In the genomic region with DNA sequence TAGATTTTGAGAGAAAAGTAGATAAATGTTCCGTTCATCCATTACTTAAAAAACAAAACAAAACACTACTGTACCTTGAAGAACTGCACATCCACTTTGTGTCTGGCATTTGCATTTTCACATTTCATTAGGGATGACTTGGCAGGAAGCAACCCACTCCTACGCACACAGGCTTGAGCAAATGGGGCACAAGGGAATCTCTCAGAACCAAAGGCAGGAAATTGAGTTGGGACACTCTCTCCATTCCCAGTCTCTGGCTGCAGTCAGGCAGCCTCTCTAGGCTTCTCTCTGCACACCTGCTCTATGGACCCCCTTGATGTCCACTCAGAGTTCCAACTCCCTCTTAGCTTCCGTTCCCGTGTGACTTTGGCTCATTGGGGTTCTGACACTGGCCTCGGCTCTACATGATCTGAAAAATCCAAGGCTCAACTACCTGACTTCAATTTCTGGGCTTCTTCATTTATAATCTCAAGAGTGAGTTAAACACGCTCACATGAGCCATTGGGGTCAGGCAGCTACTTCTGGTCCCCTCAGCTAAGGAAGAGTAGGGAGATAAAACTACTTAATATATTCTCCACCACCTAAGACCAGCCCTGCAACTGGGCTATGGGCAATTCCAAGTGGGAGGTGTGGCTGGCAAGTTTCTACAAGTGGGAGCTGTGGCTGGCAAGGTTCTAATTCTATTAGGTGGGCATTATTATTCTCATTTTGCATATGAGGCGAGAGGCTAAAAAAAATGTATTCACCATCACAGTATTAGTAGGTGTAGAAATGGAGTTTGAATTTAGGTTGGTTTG, we compare ENCODE assay signal across 19 cellular contexts.
A peak's percentile ranks its signal among the peaks of the same experiment; 100 is the strongest.
DNase-seq lines count a peak whose midpoint lies in the region; ATAC-seq, FAIRE-seq and TF ChIP-seq lines count a peak whose summit lies in the region.
"Had no signal": no experiment of that assay in that cellular context is flagged by ENCODE, and none has a peak within 500 bp of the region (broad histone marks: within the 10 kb centered on the region; RNA-seq: fewer than 3 reads in every experiment).

No MANE protein-coding gene starts in this region.

- H3K4me3 ChIP-seq in heart left ventricle (no peak overlapping the region), left ventricle myocardium inferior (no peak overlapping the region), K562 (no peak overlapping the region), right atrium auricular region (no peak overlapping the region)
- H3K4me3 ChIP-seq: BLaER1 treated with 17β-estradiol and CSF1 and Interleukin-3, amounts not matched to agents 10 nM and 100 nM; PC-9; SJSA1 had no signal

- H3K27me3 ChIP-seq in heart left ventricle (peaks cover 0 to 12% (median 0%) of the 10 kb centered on the region in 9 donors), left ventricle myocardium inferior (ENCODE audit: low read depth) (peaks cover 65% of the 10 kb centered on the region), K562 (ENCODE audit: control insufficient read depth in 2 of 2, insufficient read depth in 2 of 2, low read length in 2 of 2) (peaks cover 10 to 53% of the 10 kb centered on the region in 2 experiments), right atrium auricular region (no peaks in the 10 kb centered on the region)
- H3K27me3 ChIP-seq: SJSA1 had no signal

- DNase-seq in heart left ventricle: no peak
- DNase-seq in left ventricle myocardium inferior: no peak
- no peak for DNase-seq in K562 (ENCODE audit: extremely low read depth in 1 of 4, low spot score in 3 of 4)
- DNase-seq in right atrium auricular region (ENCODE audit: low spot score): peak; percentile 28
- no peak for DNase-seq in NCI-H2029 treated with DMSO at 0.1 percent for 48 hours (lab: John Stamatoyannopoulos, UW)
- no peak for DNase-seq in chondrocyte (ENCODE audit: low spot score)
- no peak for DNase-seq in activated effector memory CD4-positive, alpha-beta T cell treated with anti-CD3 and anti-CD28 coated beads, Interleukin-2, amount 50 U/mL, for 16 hours
- DNase-seq: CD8-positive, alpha-beta T cell; DMS53; H7; NCI-H1436; NCI-H2029; NCI-H2171; NCI-H526; PC-9 had no signal

- H4K20me1 ChIP-seq in K562 (replicated peaks; ENCODE audit: control insufficient read depth, insufficient read depth, low read length): no peaks in the 10 kb centered on the region
- H4K20me1 ChIP-seq: BLaER1 treated with 17β-estradiol and CSF1 and Interleukin-3, amounts not matched to agents 10 nM and 100 nM had no signal

- no peak for TF ChIP-seq RAD21 in K562 (CRISPR knock-in tag; conservative IDR thresholded peaks at IDR 0.05 in 1 of 2, IDR thresholded peaks at IDR 0.05 in 1 of 2)

- no peaks in the 10 kb centered on the region for H3K9me3 Mint-ChIP-seq in chondrocyte (ENCODE audit: low read depth)
- H3K9me3 Mint-ChIP-seq: CD8-positive, alpha-beta T cell had no signal

- H3K4me1 ChIP-seq in heart left ventricle: peaks cover 0 to 9% (median 0%) of the 10 kb centered on the region in 12 donors
- no peaks in the 10 kb centered on the region for H3K4me1 ChIP-seq in left ventricle myocardium inferior
- no peaks in the 10 kb centered on the region for H3K4me1 ChIP-seq in K562 (replicated peaks in 1 of 2; ENCODE audit: control insufficient read depth in 2 of 2, insufficient read depth in 2 of 2, low read length in 2 of 2)
- H3K4me1 ChIP-seq in right atrium auricular region: no peaks in the 10 kb centered on the region

- H2AFZ ChIP-seq in K562 (ENCODE audit: low read depth, low read length): no peak overlapping the region
- H2AFZ ChIP-seq: PC-9 had no signal

- no peak overlapping the region for H3K4me2 ChIP-seq in K562 (ENCODE audit: insufficient read depth, low read length)
- H3K4me2 ChIP-seq: PC-9 had no signal

- H3K9me3 ChIP-seq in heart left ventricle (peaks cover 0 to 6% (median 0%) of the 10 kb centered on the region in 12 donors), left ventricle myocardium inferior (replicated peaks) (no peaks in the 10 kb centered on the region), K562 (replicated peaks; ENCODE audit: control insufficient read depth, insufficient read depth, low read depth, low read length) (no peaks in the 10 kb centered on the region), right atrium auricular region (no peaks in the 10 kb centered on the region)
- H3K9me3 ChIP-seq: SJSA1 had no signal

- CTCF ChIA-PET in K562 (lab: Yijun Ruan, JAX; ENCODE audit: low intra/inter-chr PET ratio): no interaction called here

- H3K27ac ChIP-seq in heart left ventricle (peak overlapping the region in 1 of 12 donors; percentile 41), left ventricle myocardium inferior (replicated peaks) (no peak overlapping the region), K562 (ENCODE audit: extremely low read depth, low read depth, low read length) (no peak overlapping the region), right atrium auricular region (no peak overlapping the region)
- H3K27ac ChIP-seq: BLaER1 treated with 17β-estradiol and CSF1 and Interleukin-3, amounts not matched to agents 10 nM and 100 nM; HL-60; PC-9; SJSA1 had no signal

- POLR2A ChIA-PET in K562 (lab: Yijun Ruan, JAX): no interaction called here

- no peaks in the 10 kb centered on the region for H3K9me1 ChIP-seq in K562 (ENCODE audit: control insufficient read depth, insufficient read depth, low read length)

- peaks cover 2% of the 10 kb centered on the region for H3K4me1 Mint-ChIP-seq in chondrocyte (ENCODE audit: low read depth)

- H3K9ac ChIP-seq in K562 (ENCODE audit: insufficient read depth in 1 of 2, low read depth in 2 of 2, low read length in 2 of 2): no peak overlapping the region
- H3K9ac ChIP-seq: BLaER1 treated with 17β-estradiol and CSF1 and Interleukin-3, amounts not matched to agents 10 nM and 100 nM had no signal

- intact Hi-C loops in heart left ventricle (cut with DNase I): no loop called here
- intact Hi-C loops in left ventricle myocardium inferior (cut with micrococcal nuclease): no loop called here
- intact Hi-C loops in K562 (cut with micrococcal nuclease): no loop called here

- in situ Hi-C loops in K562 (cut with MboI): no loop called here

- H3K27ac Mint-ChIP-seq in chondrocyte (ENCODE audit: unreplicated experiment): no peak overlapping the region
- H3K27ac Mint-ChIP-seq: CD8-positive, alpha-beta T cell had no signal

- no peak overlapping the region for H3K4me3 Mint-ChIP-seq in chondrocyte (ENCODE audit: unreplicated experiment)
- H3K4me3 Mint-ChIP-seq: CD8-positive, alpha-beta T cell had no signal

- no peak for FAIRE-seq in K562 (lab: Jason Lieb, UNC)
- FAIRE-seq: A204.1 had no signal

- TF ChIP-seq POLR2A in heart left ventricle (IDR thresholded peaks at IDR 0.05): no peak
- TF ChIP-seq POLR2A in K562 (conservative IDR thresholded peaks at IDR 0.05): no peak

- TF ChIP-seq EP300 in K562 (IDR thresholded peaks at IDR 0.05; ENCODE audit: low read length): no peak

- H3K27me3 Mint-ChIP-seq in chondrocyte (ENCODE audit: low read depth): peaks cover 12% of the 10 kb centered on the region

- no peaks in the 10 kb centered on the region for H3K36me3 ChIP-seq in heart left ventricle
- H3K36me3 ChIP-seq in left ventricle myocardium inferior: no peaks in the 10 kb centered on the region
- H3K36me3 ChIP-seq in K562 (ENCODE audit: control insufficient read depth, insufficient read depth, low read length): no peaks in the 10 kb centered on the region
- no peaks in the 10 kb centered on the region for H3K36me3 ChIP-seq in right atrium auricular region
- H3K36me3 ChIP-seq: BLaER1 treated with 17β-estradiol and CSF1 and Interleukin-3, amounts not matched to agents 10 nM and 100 nM; SJSA1 had no signal

- no peaks in the 10 kb centered on the region for H3K36me3 Mint-ChIP-seq in chondrocyte (ENCODE audit: low read depth)
- H3K36me3 Mint-ChIP-seq: CD8-positive, alpha-beta T cell had no signal

- TF ChIP-seq CTCF in heart left ventricle (IDR thresholded peaks at IDR 0.05) (no peak), left ventricle myocardium inferior (IDR thresholded peaks at IDR 0.05; ENCODE audit: borderline replicate concordance) (no peak), K562 (IDR thresholded peaks at IDR 0.05 in 2 of 3, conservative IDR thresholded peaks at IDR 0.05 in 1 of 3; ENCODE audit: insufficient read depth in 2 of 3, low read depth in 1 of 3, low read length in 3 of 3) (no peak), right atrium auricular region (IDR thresholded peaks at IDR 0.05) (no peak), chondrocyte (IDR thresholded peaks at IDR 0.05) (no peak)

- H3K79me2 ChIP-seq in K562 (ENCODE audit: control insufficient read depth, insufficient read depth, low read length): no peaks in the 10 kb centered on the region

- BruUV-seq in K562 (replicated peaks; lab: Mats Ljungman, UMichigan): no TSS peak

- WGBS in heart left ventricle, 4 donors: 64 to 83% (median 70%) methylated on average over 7 of the region's 7 CpGs
- WGBS in K562 (ENCODE audit: insufficient coverage, low coverage, missing lambda C conversion rate): 0% methylated on average over 7 of the region's 7 CpGs

- ATAC-seq in heart left ventricle (peak in 3 of 4 donors; percentile 55 to 72 (median 70)), K562 (no peak)
- ATAC-seq: CD8-positive, alpha-beta T cell had no signal

TF ChIP-seq in K562, 482 proteins besides CTCF, POLR2A, EP300 and RAD21 (continues in another document):
- TF ChIP-seq, protein P1, sequence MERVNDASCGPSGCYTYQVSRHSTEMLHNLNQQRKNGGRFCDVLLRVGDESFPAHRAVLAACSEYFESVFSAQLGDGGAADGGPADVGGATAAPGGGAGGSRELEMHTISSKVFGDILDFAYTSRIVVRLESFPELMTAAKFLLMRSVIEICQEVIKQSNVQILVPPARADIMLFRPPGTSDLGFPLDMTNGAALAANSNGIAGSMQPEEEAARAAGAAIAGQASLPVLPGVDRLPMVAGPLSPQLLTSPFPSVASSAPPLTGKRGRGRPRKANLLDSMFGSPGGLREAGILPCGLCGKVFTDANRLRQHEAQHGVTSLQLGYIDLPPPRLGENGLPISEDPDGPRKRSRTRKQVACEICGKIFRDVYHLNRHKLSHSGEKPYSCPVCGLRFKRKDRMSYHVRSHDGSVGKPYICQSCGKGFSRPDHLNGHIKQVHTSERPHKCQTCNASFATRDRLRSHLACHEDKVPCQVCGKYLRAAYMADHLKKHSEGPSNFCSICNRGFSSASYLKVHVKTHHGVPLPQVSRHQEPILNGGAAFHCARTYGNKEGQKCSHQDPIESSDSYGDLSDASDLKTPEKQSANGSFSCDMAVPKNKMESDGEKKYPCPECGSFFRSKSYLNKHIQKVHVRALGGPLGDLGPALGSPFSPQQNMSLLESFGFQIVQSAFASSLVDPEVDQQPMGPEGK (CRISPR knock-in tag; IDR thresholded peaks at IDR 0.05; ENCODE audit: borderline replicate concordance): no peak
- no peak for TF ChIP-seq POU5F1 (IDR thresholded peaks at IDR 0.05; ENCODE audit: borderline replicate concordance, low read depth, low read length, partially characterized antibody)
